ENCODE assay signal across 8 cellular contexts in the genomic region with DNA sequence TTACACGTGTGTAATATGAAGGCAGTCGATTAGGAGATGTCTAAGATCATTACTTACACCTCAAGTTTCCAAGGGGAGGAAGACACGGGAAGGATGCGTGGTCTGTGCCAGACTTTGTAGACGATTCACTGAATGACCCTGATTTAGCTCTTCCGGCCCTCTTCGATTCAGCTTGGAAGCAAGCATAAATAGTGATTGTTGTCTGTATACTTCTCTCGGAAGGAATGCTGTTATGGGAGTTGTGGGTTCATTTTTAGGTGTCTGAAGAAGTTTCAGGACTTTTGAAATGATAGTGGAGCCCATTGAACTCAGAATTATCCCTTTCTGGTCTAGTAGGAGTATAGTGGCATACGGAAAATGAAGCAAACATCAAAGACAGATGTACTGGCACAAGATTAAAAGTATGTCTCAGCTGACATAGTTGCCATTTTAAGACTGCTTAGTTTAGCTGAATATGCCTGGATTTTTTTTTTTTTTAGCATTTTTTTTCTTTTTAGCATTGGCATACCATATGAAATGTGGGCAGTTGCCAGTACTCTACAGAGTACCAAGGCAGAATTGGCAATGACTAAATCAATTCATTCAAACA. TPM values are rescaled to one million over a fixed set of nuclear protein-coding genes. Genes with fewer than 3 reads are reported as not detected.
A peak's percentile ranks its signal among the peaks of the same experiment; 100 is the strongest.
DNase-seq lines count a peak whose midpoint lies in the region; ATAC-seq, FAIRE-seq and TF ChIP-seq lines count a peak whose summit lies in the region.

No MANE protein-coding gene starts in this region.

- H2AFZ ChIP-seq in K562 (ENCODE audit: low read depth, low read length): peak overlapping the region; percentile 96

- no peak for FAIRE-seq in K562 (lab: Jason Lieb, UNC)

- TF ChIP-seq CTCF in K562 (IDR thresholded peaks at IDR 0.05 in 2 of 3, conservative IDR thresholded peaks at IDR 0.05 in 1 of 3; ENCODE audit: insufficient read depth in 2 of 3, low read depth in 1 of 3, low read length in 3 of 3): no peak
- TF ChIP-seq CTCF in right lobe of liver (IDR thresholded peaks at IDR 0.05): no peak

- H3K4me1 ChIP-seq in HAP-1 (peaks cover 21% of the 10 kb centered on the region), K562 (replicated peaks in 1 of 2; ENCODE audit: control insufficient read depth in 2 of 2, insufficient read depth in 2 of 2, low read length in 2 of 2) (no peaks in the 10 kb centered on the region), right lobe of liver (peaks cover 0 to 39% (median 9%) of the 10 kb centered on the region in 4 donors), thymus (ENCODE audit: control insufficient read depth, insufficient read depth, low read length) (no peaks in the 10 kb centered on the region)

- H3K27ac ChIP-seq in K562 (ENCODE audit: extremely low read depth, low read depth, low read length) (peak overlapping the region; percentile 97), right lobe of liver (peak overlapping the region; percentile 91 to 99 (median 97)), thymus (ENCODE audit: low read depth) (peak overlapping the region; percentile 98)

- peaks cover 12% of the 10 kb centered on the region; the same call in 1 of the 2 replicates for H3K36me3 ChIP-seq in HAP-1 (replicated peaks)
- peaks cover 24% of the 10 kb centered on the region; the same call in 2 of the 3 replicates for H3K36me3 ChIP-seq in K562 (ENCODE audit: control insufficient read depth, insufficient read depth, low read length)
- H3K36me3 ChIP-seq in right lobe of liver: no peaks in the 10 kb centered on the region
- H3K36me3 ChIP-seq in thymus (ENCODE audit: control insufficient read depth, insufficient read depth): no peaks in the 10 kb centered on the region

- ATAC-seq in K562 (peak; percentile 3; the same call in 2 of the 3 replicates), right lobe of liver (peak; percentile 3 to 12 (median 6))

- in situ Hi-C loops in HAP-1 (cut with MboI; ENCODE audit: low sequenced_read_pairs) (no loop called here), K562 (cut with MboI) (no loop called here)

- WGBS in K562 (ENCODE audit: insufficient coverage, low coverage, missing lambda C conversion rate): 3% methylated on average over 9 of the region's 9 CpGs
- whole genome bisulfite sequencing in right lobe of liver (ENCODE audit: insufficient coverage, low coverage, low lambda C conversion rate, missing lambda C conversion rate): under 1% methylated on average over 9 of the region's 9 CpGs
- under 1% methylated on average over 9 of the region's 9 CpGs for WGBS in thymus

- peaks cover 13% of the 10 kb centered on the region; the same call in 1 of the 2 replicates for H4K20me1 ChIP-seq in K562 (replicated peaks; ENCODE audit: control insufficient read depth, insufficient read depth, low read length)

- peak overlapping the region; percentile 100 for H3K4me2 ChIP-seq in K562 (ENCODE audit: insufficient read depth, low read length)

- intact Hi-C loops in K562 (cut with micrococcal nuclease) (loop anchor here (2.0 to 10.0 kb wide), 7 partner anchors 37 to 935 kb away; a partner anchor contains a TSS), right lobe of liver (cut with DNase I) (no loop called here)

- peak overlapping the region; percentile 94 for H3K4me3 ChIP-seq in HAP-1
- H3K4me3 ChIP-seq in K562: peak overlapping the region; percentile 97
- peak overlapping the region; percentile 72 to 85 (median 81) for H3K4me3 ChIP-seq in right lobe of liver
- peak overlapping the region; percentile 93 for H3K4me3 ChIP-seq in thymus (ENCODE audit: low read length)

- CTCF ChIA-PET in K562 (lab: Yijun Ruan, JAX; ENCODE audit: low intra/inter-chr PET ratio): no interaction called here

- POLR2A ChIA-PET in K562 (lab: Yijun Ruan, JAX): interaction anchor here (0.6 to 2.2 kb wide), 5 partner anchors 9 to 284 kb away, joined by 3 to 9 read pairs (median 4); a partner anchor contains a TSS

- H3K9me3 ChIP-seq in HAP-1 (no peaks in the 10 kb centered on the region), K562 (replicated peaks; ENCODE audit: control insufficient read depth, insufficient read depth, low read depth, low read length) (no peaks in the 10 kb centered on the region), right lobe of liver (no peaks in the 10 kb centered on the region), thymus (ENCODE audit: control insufficient read depth) (no peaks in the 10 kb centered on the region)

- no peak for TF ChIP-seq POLR2A in K562 (conservative IDR thresholded peaks at IDR 0.05)
- no peak for TF ChIP-seq POLR2A in right lobe of liver (IDR thresholded peaks at IDR 0.05)

- peaks cover 64% of the 10 kb centered on the region for H3K79me2 ChIP-seq in K562 (ENCODE audit: control insufficient read depth, insufficient read depth, low read length)

- H3K27me3 ChIP-seq in HAP-1 (ENCODE audit: low read depth) (no peaks in the 10 kb centered on the region), K562 (ENCODE audit: control insufficient read depth in 2 of 2, insufficient read depth in 2 of 2, low read length in 2 of 2) (no peaks in the 10 kb centered on the region), right lobe of liver (no peaks in the 10 kb centered on the region), thymus (ENCODE audit: control insufficient read depth, insufficient read depth) (no peaks in the 10 kb centered on the region)

- BruUV-seq in K562 (replicated peaks; lab: Mats Ljungman, UMichigan): TSS peak; percentile 69

- no peak for TF ChIP-seq RAD21 in K562 (CRISPR knock-in tag; conservative IDR thresholded peaks at IDR 0.05 in 1 of 2, IDR thresholded peaks at IDR 0.05 in 1 of 2)

- no peaks in the 10 kb centered on the region for H3K9me1 ChIP-seq in K562 (ENCODE audit: control insufficient read depth, insufficient read depth, low read length)

- no peak for TF ChIP-seq EP300 in K562 (IDR thresholded peaks at IDR 0.05; ENCODE audit: low read length)

- DNase-seq in NK-92 treated with Interleukin-12 subunit alpha and Interleukin-12 subunit beta, amount 100 ng/mL, for 24 hours (lab: John Stamatoyannopoulos, UW): peak; percentile 9
- no peak for DNase-seq in NK-92 (lab: John Stamatoyannopoulos, UW; ENCODE audit: unreplicated experiment)
- DNase-seq in HAP-1 (ENCODE audit: low spot score in 2 of 2): peak; percentile 3 to 23
- DNase-seq in NCI-H2227 (lab: John Stamatoyannopoulos, UW; ENCODE audit: unreplicated experiment): peak; percentile 19
- DNase-seq in K562 (ENCODE audit: extremely low read depth in 1 of 4, low spot score in 3 of 4): peak in 2 of 4 experiments; percentile 11 to 42
- no peak for DNase-seq in right lobe of liver
- no peak for DNase-seq in NCI-H524 treated with DMSO at 0.1 percent for 48 hours (lab: John Stamatoyannopoulos, UW)

- H3K9ac ChIP-seq in K562 (ENCODE audit: insufficient read depth in 1 of 2, low read depth in 2 of 2, low read length in 2 of 2): peak overlapping the region; percentile 98

TF ChIP-seq in K562, 482 proteins besides CTCF, POLR2A, EP300 and RAD21:
- TF ChIP-seq SIN3B (IDR thresholded peaks at IDR 0.05; ENCODE audit: low read depth): no peak
- TF ChIP-seq DPF2 (IDR thresholded peaks at IDR 0.05): 0 out of 2 replicates have a peak, but pooled peaks have one; percentile 12
- TF ChIP-seq ZNF24 (IDR thresholded peaks at IDR 0.05): 0 out of 2 replicates have a peak, but pooled peaks have one; percentile 4
- 0 out of 2 replicates have a peak, but pooled peaks have one; percentile 13 for TF ChIP-seq SMARCA4 (IDR thresholded peaks at IDR 0.05)
- 0 out of 2 replicates have a peak, but pooled peaks have one; percentile 63 for TF ChIP-seq BACH1 (tag; IDR thresholded peaks at IDR 0.05)
- TF ChIP-seq ASH1L (IDR thresholded peaks at IDR 0.05; ENCODE audit: borderline replicate concordance, low read depth, partially characterized antibody): peak; percentile 6
- peak; percentile 7 to 28; a peak in 1 of 4 replicates for TF ChIP-seq KDM1A (IDR thresholded peaks at IDR 0.05)
- TF ChIP-seq TRIM24 (IDR thresholded peaks at IDR 0.05): no peak
- TF ChIP-seq ZNF589 (CRISPR knock-in tag; IDR thresholded peaks at IDR 0.05; ENCODE audit: low read depth): no peak
- 0 out of 2 replicates have a peak, but pooled peaks have one; percentile 24 for TF ChIP-seq MECOM (CRISPR knock-in tag; IDR thresholded peaks at IDR 0.05)
TF ChIP-seq in K562: peak in this region for 7.

RNA-seq across cellular contexts. Expression of a gene that starts 1.0 kb away (rescaled TPM):
- total RNA-seq in K562 (2011; cell fraction: chromatin; rRNA removed; ENCODE audit: low replicate concordance): 75.2 and 214 TPM in 2 replicates
- total RNA-seq in K562 (2011; cell fraction: nucleolus; rRNA removed): 40.7 and 57.2 TPM in 2 replicates
- 73.1 and 77.5 TPM in 2 replicates for total RNA-seq in K562 (2011; cell fraction: nucleoplasm; rRNA removed)
- total RNA-seq in K562 (2014; rRNA removed) (40.0 and 42.2 TPM in 2 replicates), K562 (2014; rRNA removed; fragmentation: Illumina TruSeq; extraction: Trizol) (52.2 and 59.0 TPM in 2 replicates), K562 (2015; rRNA removed; fragmentation: Illumina TruSeq; extraction: Trizol) (53.8 and 55.5 TPM in 2 replicates), K562 (2021) (67.4 and 73.2 TPM in 2 replicates), right lobe of liver (10 to 100 TPM; 25.1 to 34.0 (median 28.1) TPM)
- polyA plus RNA-seq in K562 (2011; rRNA removed) (86.9 and 89.3 TPM in 2 replicates), K562 (2014; fragmentation: Illumina TruSeq; extraction: Trizol) (55.0 and 58.9 TPM in 2 replicates), K562 (2014; fragmentation: Nextera tagmentation; extraction: Ambion mirVana) (10 to 100 TPM; 25.5 to 26.9 TPM), K562 (2014; rRNA removed) (34.4 and 37.8 TPM in 2 replicates), thymus (12.0 TPM)
- 46.3 and 63.7 TPM in 2 replicates for polyA plus RNA-seq in K562 (2011; cell fraction: cytosol; rRNA removed)
- polyA plus RNA-seq in K562 (2011; cell fraction: nucleus; rRNA removed): 73.9 and 82.8 TPM in 2 replicates
- polyA plus RNA-seq in K562 (2012): 26.2 and 39.0 TPM in 2 replicates
- polyA minus RNA-seq in K562 (2011; rRNA and poly(A)+ RNA removed): 220 and 227 TPM in 2 replicates
- 81.2 and 104 TPM in 2 replicates for polyA minus RNA-seq in K562 (2011; cell fraction: cytosol; rRNA and poly(A)+ RNA removed)
- 58.8 and 101 TPM in 2 replicates for polyA minus RNA-seq in K562 (2011; cell fraction: nucleus; rRNA and poly(A)+ RNA removed)

Comparison
In these comparisons a context has a peak if more than half of its experiments do, and no peak if none do; other contexts are left out.
1. DNase-seq: peak in NK-92 treated with Interleukin-12 subunit alpha and Interleukin-12 subunit beta, amount 100 ng/mL, for 24 hours (single experiment), HAP-1 (2 of 2) and NCI-H2227 (single experiment); none in NK-92 (single experiment), right lobe of liver (0 of 3) and NCI-H524 treated with DMSO at 0.1 percent for 48 hours (single experiment).
2. Peak in every context shown above with its lines, with median percentiles within 50 percentile points of each other: H3K4me3 ChIP-seq and H3K27ac ChIP-seq.